In genomic region chr7:70694357-70694908, GRCh38 we compare ENCODE assay signal across 8 cellular contexts.
A peak's percentile ranks its signal among the peaks of the same experiment; 100 is the strongest.
DNase-seq lines count a peak whose midpoint lies in the region; ATAC-seq, FAIRE-seq and TF ChIP-seq lines count a peak whose summit lies in the region.

No MANE protein-coding gene starts in this region.

- H3K27me3 ChIP-seq in neural progenitor cell, result peaks cover 13% of the 10 kb centered on the region

- H4K20me1 ChIP-seq in neural progenitor cell (ENCODE audit: low read depth), result peaks cover 40% of the 10 kb centered on the region

- H3K36me3 Mint-ChIP-seq in neural progenitor cell, result peaks cover 2% of the 10 kb centered on the region

- H3K27ac Mint-ChIP-seq in neural progenitor cell, result peak overlapping the region; percentile 98

- peak; percentile 41 for ATAC-seq in GM19463 (IDR thresholded peaks at IDR 0.05; ENCODE audit: unreplicated experiment)
- ATAC-seq in GM18870 (IDR thresholded peaks at IDR 0.05; ENCODE audit: unreplicated experiment), result no peak

- peaks cover 3% of the 10 kb centered on the region for H3K36me3 ChIP-seq in neural progenitor cell

- no peak for TF ChIP-seq CTCF in neural progenitor cell (IDR thresholded peaks at IDR 0.05)

- H3K4me1 ChIP-seq in neural progenitor cell, result peaks cover 41% of the 10 kb centered on the region

- no peaks in the 10 kb centered on the region for H3K9me3 ChIP-seq in neural progenitor cell (ENCODE audit: low read depth)

- H3K79me2 ChIP-seq in neural progenitor cell (ENCODE audit: low read depth), result peaks cover 64% of the 10 kb centered on the region

- peak overlapping the region; percentile 88 for H3K4me2 ChIP-seq in neural progenitor cell

- peaks cover 11% of the 10 kb centered on the region for H3K4me1 Mint-ChIP-seq in neural progenitor cell

- FAIRE-seq in frontal cortex (lab: Jason Lieb, UNC), result no peak

- peak overlapping the region; percentile 98 for H3K4me3 Mint-ChIP-seq in neural progenitor cell

- peaks cover 39% of the 10 kb centered on the region for H3F3A ChIP-seq in neural progenitor cell (ENCODE audit: low read depth)

- DNase-seq in Daoy (ENCODE audit: low read depth), result peak; percentile 79
- DNase-seq in HT1080 (ENCODE audit: low read depth), result peak; percentile 10
- DNase-seq in activated CD8-positive, alpha-beta memory T cell treated with anti-CD3 and anti-CD28 coated beads, Interleukin-2, amount 50 U/mL, for 4 hours, result peak; percentile 42
- peak; percentile 59 to 68 for DNase-seq in frontal cortex (ENCODE audit: low spot score in 2 of 2)
- peak; percentile 91 for DNase-seq in neural progenitor cell (ENCODE audit: low spot score)
- DNase-seq in KG1 (lab: John Stamatoyannopoulos, UW), result no peak

- peaks cover 21% of the 10 kb centered on the region for H3K27me3 Mint-ChIP-seq in neural progenitor cell (ENCODE audit: insufficient read depth, low read depth)

- peak overlapping the region; percentile 83 for H3K9ac ChIP-seq in neural progenitor cell

- H3K9me3 Mint-ChIP-seq in neural progenitor cell, result no peaks in the 10 kb centered on the region

- no peak overlapping the region for H2AFZ ChIP-seq in neural progenitor cell (replicated peaks)

- peak overlapping the region; percentile 97 for H3K4me3 ChIP-seq in neural progenitor cell

- H3K27ac ChIP-seq in neural progenitor cell, result peak overlapping the region; percentile 78
